In genomic region chr10:105769248-105770184, GRCh38 we compare ENCODE assay signal across 14 cellular contexts.
A peak's percentile ranks its signal among the peaks of the same experiment; 100 is the strongest.
DNase-seq lines count a peak whose midpoint lies in the region; ATAC-seq and TF ChIP-seq lines count a peak whose summit lies in the region.
"Had no signal": no experiment of that assay in that cellular context is flagged by ENCODE, and none has a peak within 500 bp of the region (broad histone marks: within the 10 kb centered on the region; RNA-seq: fewer than 3 reads in every experiment).

No MANE protein-coding gene starts in this region.

- DNase-seq in Caki2 (ENCODE audit: low read depth): peak; percentile 53
- no peak for DNase-seq in RWPE2 (ENCODE audit: low spot score)
- peak; percentile 15 for DNase-seq in glomerular visceral epithelial cell (ENCODE audit: extremely low spot score)
- DNase-seq in activated naive CD4-positive, alpha-beta T cell (lab: John Stamatoyannopoulos, UW): no peak
- DNase-seq in NCI-H2227 (lab: John Stamatoyannopoulos, UW; ENCODE audit: unreplicated experiment): no peak
- no peak for DNase-seq in NCI-H2029 treated with DMSO at 0.1 percent for 48 hours (lab: John Stamatoyannopoulos, UW)
- DNase-seq: AML-193, Caco-2, GOT3, NCI-H2029, NCI-H524, SJCRH30 had no signal

- in situ Hi-C loops in Caki2 (cut with HindIII; ENCODE audit: low pct_unique_long_range_greater_than_20kb, low sequenced_read_pairs): no loop called here

- no peak for TF ChIP-seq CTCF in RWPE2 (IDR thresholded peaks at IDR 0.05; ENCODE audit: poor library complexity, severe bottlenecking)

- WGBS in mesodermal cell (ENCODE audit: insufficient coverage in 2 of 2), 2 experiments: 83 to 92% methylated on average over 5 of the region's 6 CpGs

- H3K4me1 ChIP-seq in RWPE2 (ENCODE audit: insufficient read depth, poor library complexity, severe bottlenecking): no peaks in the 10 kb centered on the region
- peaks cover 47% of the 10 kb centered on the region for H3K4me1 ChIP-seq in mesodermal cell (ENCODE audit: control insufficient read depth, insufficient read depth, low read length, poor library complexity, severe bottlenecking)
- H3K4me1 ChIP-seq: Caco-2, SJCRH30 had no signal

- H3K27me3 ChIP-seq in RWPE2 (ENCODE audit: insufficient read depth, poor library complexity, severe bottlenecking): no peaks in the 10 kb centered on the region
- H3K27me3 ChIP-seq: SJCRH30 had no signal

- H3K9me3 ChIP-seq in RWPE2 (ENCODE audit: severe bottlenecking) (no peaks in the 10 kb centered on the region), mesodermal cell (ENCODE audit: control insufficient read depth, low read length) (peaks cover 6% of the 10 kb centered on the region)
- H3K9me3 ChIP-seq: Caco-2, SJCRH30 had no signal

- H3K4me3 ChIP-seq in RWPE2 (ENCODE audit: severe bottlenecking) (no peak overlapping the region), mesodermal cell (ENCODE audit: extremely low read depth, insufficient read depth, low read length, poor library complexity, severe bottlenecking) (no peak overlapping the region)
- H3K4me3 ChIP-seq: SJCRH30 had no signal

- ATAC-seq in RWPE2 (ENCODE audit: low read depth) (peak; percentile 90), GM18517 (IDR thresholded peaks at IDR 0.05; ENCODE audit: unreplicated experiment) (no peak)

- H3K27ac ChIP-seq in RWPE2 (ENCODE audit: poor library complexity, severe bottlenecking): peak overlapping the region; percentile 30
- peak overlapping the region; percentile 0 for H3K27ac ChIP-seq in mesodermal cell (ENCODE audit: low read depth, low read length, severe bottlenecking)
- H3K27ac ChIP-seq: SJCRH30 had no signal

- H3K36me3 ChIP-seq in RWPE2 (ENCODE audit: low read depth) (no peaks in the 10 kb centered on the region), mesodermal cell (ENCODE audit: control insufficient read depth, insufficient read depth, low read length) (no peaks in the 10 kb centered on the region)
- H3K36me3 ChIP-seq: SJCRH30 had no signal

Comparison
In these comparisons a context has a peak if more than half of its experiments do, and no peak if none do; other contexts are left out.
1. DNase-seq: peak in Caki2 (single experiment) and glomerular visceral epithelial cell (single experiment); none in RWPE2 (single experiment), activated naive CD4-positive, alpha-beta T cell (0 of 4), NCI-H2227 (single experiment) and NCI-H2029 treated with DMSO at 0.1 percent for 48 hours (single experiment).